In genomic region chr6:105320766-105321165, GRCh38 we compare ENCODE assay signal across 20 cellular contexts.
DNase-seq lines count a peak whose midpoint lies in the region; TF ChIP-seq lines count a peak whose summit lies in the region.
"Had no signal": no experiment of that assay in that cellular context is flagged by ENCODE, and none has a peak within 500 bp of the region (broad histone marks: within the 10 kb centered on the region; RNA-seq: fewer than 3 reads in every experiment).

No MANE protein-coding gene starts in this region.

- WGBS in thyroid gland, 2 donors = 95 to 96% methylated on average over 3 of the region's 3 CpGs

- peak overlapping the region; percentile 75 for H3K27ac ChIP-seq in VCaP
- H3K27ac ChIP-seq in thyroid gland = no peak overlapping the region
- H3K27ac ChIP-seq: psoas muscle, SJSA1, transverse colon had no signal

- intact Hi-C loops in thyroid gland (cut with DNase I) = no loop called here

- no peaks in the 10 kb centered on the region for H3K9me3 ChIP-seq in thyroid gland
- H3K9me3 ChIP-seq: psoas muscle, SJSA1, transverse colon had no signal

- H3K27me3 ChIP-seq in thyroid gland = no peaks in the 10 kb centered on the region
- H3K27me3 ChIP-seq: SJSA1, transverse colon had no signal

- H3K36me3 ChIP-seq in thyroid gland = peaks cover 5 to 10% of the 10 kb centered on the region in 2 donors

- no peaks in the 10 kb centered on the region for H3K4me1 ChIP-seq in thyroid gland

- DNase-seq in DMS153 (lab: John Stamatoyannopoulos, UW) (peak; percentile 86), NCI-H1105 (lab: John Stamatoyannopoulos, UW) (peak; percentile 74), NCI-H2196 treated with DMSO at 0.1 percent for 48 hours (lab: John Stamatoyannopoulos, UW; ENCODE audit: unreplicated experiment) (peak; percentile 64), thyroid gland (no peak), HUDEP-2 (lab: John Stamatoyannopoulos, UW; ENCODE audit: unreplicated experiment in 76 of 76) (no peak), SIG-M5 treated with dmso at 0.1 percent for 504 hours (lab: John Stamatoyannopoulos, UW; ENCODE audit: unreplicated experiment) (no peak)
- DNase-seq: activated CD4-positive, alpha-beta T cell treated with anti-CD3 and anti-CD28 coated beads, Interleukin-2, amount 10 ng/mL, durations not matched to agents 24 days and 14 days; activated naive CD8-positive, alpha-beta T cell treated with anti-CD3 and anti-CD28 coated beads for 36 hours; CD4-positive, CD25-positive, alpha-beta regulatory T cell; DND-41; effector memory CD4-positive, alpha-beta T cell; MM.1S; PC-3; psoas muscle; small intestine; stimulated activated CD4-positive, alpha-beta T cell treated with anti-CD3 and anti-CD28 coated beads, Interleukin-2, amount 100 ng/mL, for 48 hours; stimulated activated naive CD4-positive, alpha-beta T cell treated with Interleukin-2 at 50 U/mL for 16 hours; transverse colon had no signal

- H3K4me3 ChIP-seq in thyroid gland (replicated peaks in 1 of 3) = no peak overlapping the region
- H3K4me3 ChIP-seq: psoas muscle, SJSA1, transverse colon had no signal

- TF ChIP-seq CTCF in VCaP (conservative IDR thresholded peaks at IDR 0.05) (no peak), thyroid gland (IDR thresholded peaks at IDR 0.05) (no peak)

- no peak for TF ChIP-seq POLR2A in thyroid gland (IDR thresholded peaks at IDR 0.05)

Comparison
In these comparisons a context has a peak if more than half of its experiments do, and no peak if none do; other contexts are left out.
1. DNase-seq: peak in DMS153 (single experiment), NCI-H1105 (single experiment) and NCI-H2196 treated with DMSO at 0.1 percent for 48 hours (single experiment); none in thyroid gland (0 of 2), HUDEP-2 (0 of 76) and SIG-M5 treated with dmso at 0.1 percent for 504 hours (single experiment).